17 cellular contexts compared by ENCODE assay signal in genomic region chr12:25202139-25202538, GRCh38. TPM values are rescaled to one million over a fixed set of nuclear protein-coding genes. Genes with fewer than 3 reads are reported as not detected.
DNase-seq lines count a peak whose midpoint lies in the region; ATAC-seq and TF ChIP-seq lines count a peak whose summit lies in the region.
"Had no signal": no experiment of that assay in that cellular context is flagged by ENCODE, and none has a peak within 500 bp of the region (broad histone marks: within the 10 kb centered on the region; RNA-seq: fewer than 3 reads in every experiment).

No MANE protein-coding gene starts in this region.

- CTCF ChIA-PET in WTC11 (lab: Charles Lee): no interaction called here

- ATAC-seq in stimulated activated naive CD8-positive, alpha-beta T cell treated with anti-CD3 and anti-CD28 coated beads, Interleukin-15, amount 100 ng/mL, for 72 hours: no peak
- ATAC-seq in WTC11: peak; percentile 28; the same call in 1 of the 2 replicates
- peak; percentile 29 for ATAC-seq in mucosa of descending colon
- ATAC-seq: HCT116 had no signal

- H3K9me3 ChIP-seq in mucosa of descending colon: no peaks in the 10 kb centered on the region
- H3K9me3 ChIP-seq: BLaER1 had no signal

- H3K27ac Mint-ChIP-seq in stimulated activated naive CD8-positive, alpha-beta T cell treated with anti-CD3 and anti-CD28 coated beads, Interleukin-15, Interleukin-2, amounts not matched to agents 100 ng/mL and 50 ng/mL, for 24 hours: peak overlapping the region; percentile 33
- no peak overlapping the region for H3K27ac Mint-ChIP-seq in stimulated activated naive CD8-positive, alpha-beta T cell treated with anti-CD3 and anti-CD28 coated beads, Interleukin-15, amount 100 ng/mL, for 72 hours
- H3K27ac Mint-ChIP-seq in WTC11: no peak overlapping the region
- H3K27ac Mint-ChIP-seq in activated T-helper 1 cell treated with anti-CD3 and anti-CD28 coated beads, Interleukin-12 subunit alpha, Interleukin-12 subunit beta, Interleukin-2, Interleukin-4 antibody, amounts not matched to agents 30 ng/mL and 10 ng/mL and 1 ng/mL, durations not matched to agents 14 hours and 24 hours and 36 hours: no peak overlapping the region

- no peak overlapping the region for H3K4me3 ChIP-seq in mucosa of descending colon
- H3K4me3 ChIP-seq: BLaER1 had no signal

- POLR2A ChIA-PET in WTC11 (lab: Charles Lee): no interaction called here

- H3K4me3 Mint-ChIP-seq in stimulated activated naive CD8-positive, alpha-beta T cell treated with anti-CD3 and anti-CD28 coated beads, Interleukin-15, Interleukin-2, amounts not matched to agents 100 ng/mL and 50 ng/mL, for 24 hours: no peak overlapping the region
- H3K4me3 Mint-ChIP-seq in stimulated activated naive CD8-positive, alpha-beta T cell treated with anti-CD3 and anti-CD28 coated beads, Interleukin-15, amount 100 ng/mL, for 72 hours: no peak overlapping the region
- H3K4me3 Mint-ChIP-seq in WTC11: no peak overlapping the region
- no peak overlapping the region for H3K4me3 Mint-ChIP-seq in activated T-helper 1 cell treated with anti-CD3 and anti-CD28 coated beads, Interleukin-12 subunit alpha, Interleukin-12 subunit beta, Interleukin-2, Interleukin-4 antibody, amounts not matched to agents 30 ng/mL and 10 ng/mL and 1 ng/mL, durations not matched to agents 14 hours and 24 hours and 36 hours

- H3K27me3 Mint-ChIP-seq in stimulated activated naive CD8-positive, alpha-beta T cell treated with anti-CD3 and anti-CD28 coated beads, Interleukin-15, Interleukin-2, amounts not matched to agents 100 ng/mL and 50 ng/mL, for 24 hours: no peaks in the 10 kb centered on the region
- no peaks in the 10 kb centered on the region for H3K27me3 Mint-ChIP-seq in stimulated activated naive CD8-positive, alpha-beta T cell treated with anti-CD3 and anti-CD28 coated beads, Interleukin-15, amount 100 ng/mL, for 72 hours
- no peaks in the 10 kb centered on the region for H3K27me3 Mint-ChIP-seq in WTC11 (ENCODE audit: low read depth)
- no peaks in the 10 kb centered on the region for H3K27me3 Mint-ChIP-seq in activated T-helper 1 cell treated with anti-CD3 and anti-CD28 coated beads, Interleukin-12 subunit alpha, Interleukin-12 subunit beta, Interleukin-2, Interleukin-4 antibody, amounts not matched to agents 30 ng/mL and 10 ng/mL and 1 ng/mL, durations not matched to agents 14 hours and 24 hours and 36 hours (ENCODE audit: insufficient read depth)

- DNase-seq in stimulated activated naive CD8-positive, alpha-beta T cell treated with anti-CD3 and anti-CD28 coated beads, Interleukin-15, amount 100 ng/mL, for 72 hours: no peak
- DNase-seq in WTC11 (ENCODE audit: low spot score) (no peak), mucosa of descending colon (no peak), amniotic stem cell (lab: John Stamatoyannopoulos, UW) (no peak), SIG-M5 treated with dmso at 0.1 percent for 504 hours (lab: John Stamatoyannopoulos, UW; ENCODE audit: unreplicated experiment) (no peak), NCI-H1930 (lab: John Stamatoyannopoulos, UW) (no peak)
- DNase-seq in activated T-helper 1 cell treated with anti-CD3 and anti-CD28 coated beads, Interleukin-12 subunit alpha, Interleukin-12 subunit beta, Interleukin-2, Interleukin-4 antibody, amounts not matched to agents 30 ng/mL and 10 ng/mL and 1 ng/mL, durations not matched to agents 14 hours and 24 hours and 36 hours (ENCODE audit: low spot score): no peak
- DNase-seq: NCI-H1105 treated with DMSO at 0.1 percent for 48 hours; NCI-H1694 treated with DMSO at 0.1 percent for 48 hours; NCI-H345; NCI-H69; NK-92 treated with Interleukin-12 subunit alpha and Interleukin-12 subunit beta, amount 100 ng/mL, for 24 hours; SHP77 treated with DMSO at 0.1 percent for 48 hours had no signal

- H3K9me3 Mint-ChIP-seq in stimulated activated naive CD8-positive, alpha-beta T cell treated with anti-CD3 and anti-CD28 coated beads, Interleukin-15, Interleukin-2, amounts not matched to agents 100 ng/mL and 50 ng/mL, for 24 hours: no peaks in the 10 kb centered on the region
- H3K9me3 Mint-ChIP-seq in stimulated activated naive CD8-positive, alpha-beta T cell treated with anti-CD3 and anti-CD28 coated beads, Interleukin-15, amount 100 ng/mL, for 72 hours: no peaks in the 10 kb centered on the region
- H3K9me3 Mint-ChIP-seq in WTC11: no peaks in the 10 kb centered on the region
- H3K9me3 Mint-ChIP-seq in activated T-helper 1 cell treated with anti-CD3 and anti-CD28 coated beads, Interleukin-12 subunit alpha, Interleukin-12 subunit beta, Interleukin-2, Interleukin-4 antibody, amounts not matched to agents 30 ng/mL and 10 ng/mL and 1 ng/mL, durations not matched to agents 14 hours and 24 hours and 36 hours: no peaks in the 10 kb centered on the region

- H3K36me3 Mint-ChIP-seq in stimulated activated naive CD8-positive, alpha-beta T cell treated with anti-CD3 and anti-CD28 coated beads, Interleukin-15, Interleukin-2, amounts not matched to agents 100 ng/mL and 50 ng/mL, for 24 hours (ENCODE audit: low read depth): peaks cover 34% of the 10 kb centered on the region
- peaks cover 3% of the 10 kb centered on the region; the same call in 1 of the 2 replicates for H3K36me3 Mint-ChIP-seq in WTC11
- H3K36me3 Mint-ChIP-seq in activated T-helper 1 cell treated with anti-CD3 and anti-CD28 coated beads, Interleukin-12 subunit alpha, Interleukin-12 subunit beta, Interleukin-2, Interleukin-4 antibody, amounts not matched to agents 30 ng/mL and 10 ng/mL and 1 ng/mL, durations not matched to agents 14 hours and 24 hours and 36 hours (ENCODE audit: low read depth): peaks cover 26% of the 10 kb centered on the region

- intact Hi-C loops in mucosa of descending colon (cut with DNase I, micrococcal nuclease): no loop called here
- intact Hi-C loops in activated T-helper 1 cell treated with anti-CD3 and anti-CD28 coated beads, Interleukin-12 subunit alpha, Interleukin-12 subunit beta, Interleukin-2, Interleukin-4 antibody, amounts not matched to agents 30 ng/mL and 10 ng/mL and 1 ng/mL, durations not matched to agents 14 hours and 24 hours and 36 hours (cut with micrococcal nuclease): no loop called here

- H3K36me3 ChIP-seq in mucosa of descending colon (ENCODE audit: low read depth): no peaks in the 10 kb centered on the region

- H3K4me1 Mint-ChIP-seq in stimulated activated naive CD8-positive, alpha-beta T cell treated with anti-CD3 and anti-CD28 coated beads, Interleukin-15, Interleukin-2, amounts not matched to agents 100 ng/mL and 50 ng/mL, for 24 hours (ENCODE audit: low read depth): peaks cover 3% of the 10 kb centered on the region
- peaks cover 8% of the 10 kb centered on the region for H3K4me1 Mint-ChIP-seq in stimulated activated naive CD8-positive, alpha-beta T cell treated with anti-CD3 and anti-CD28 coated beads, Interleukin-15, amount 100 ng/mL, for 72 hours
- no peaks in the 10 kb centered on the region for H3K4me1 Mint-ChIP-seq in WTC11
- H3K4me1 Mint-ChIP-seq in activated T-helper 1 cell treated with anti-CD3 and anti-CD28 coated beads, Interleukin-12 subunit alpha, Interleukin-12 subunit beta, Interleukin-2, Interleukin-4 antibody, amounts not matched to agents 30 ng/mL and 10 ng/mL and 1 ng/mL, durations not matched to agents 14 hours and 24 hours and 36 hours (ENCODE audit: low read depth): no peaks in the 10 kb centered on the region

- no peaks in the 10 kb centered on the region for H3K4me1 ChIP-seq in mucosa of descending colon (ENCODE audit: low read depth)

- TF ChIP-seq CTCF in WTC11 (IDR thresholded peaks at IDR 0.05) (no peak), mucosa of descending colon (IDR thresholded peaks at IDR 0.05) (no peak)

TF ChIP-seq in WTC11, 78 proteins besides CTCF, POLR2A, EP300 and RAD21:
- TF ChIP-seq TCF7 (CRISPR knock-in tag; IDR thresholded peaks at IDR 0.05; ENCODE audit: low read depth) (no peak), ZNF512 (CRISPR knock-in tag; IDR thresholded peaks at IDR 0.05; ENCODE audit: borderline replicate concordance) (no peak), ZSCAN18 (CRISPR knock-in tag; IDR thresholded peaks at IDR 0.05) (no peak)
TF ChIP-seq in WTC11: peak in this region for 0.

RNA-seq across cellular contexts. Expression of gene ETFRF1, which starts 7.1 kb away (rescaled TPM):
- total RNA-seq in WTC11 (2021): 5.9 to 7.4 TPM (median 7.1 TPM) in 3 replicates
- 10 to 100 TPM; 13.7 to 26.4 (median 19.6) TPM for total RNA-seq in mucosa of descending colon
- total RNA-seq in activated T-helper 1 cell treated with anti-CD3 and anti-CD28 coated beads, Interleukin-12 subunit alpha, Interleukin-12 subunit beta, Interleukin-2, Interleukin-4 antibody, amounts not matched to agents 30 ng/mL and 10 ng/mL and 1 ng/mL, durations not matched to agents 14 hours and 24 hours and 36 hours: 9.7 and 10.4 TPM in 2 replicates

RNA-seq across cellular contexts. Expression of gene DNAI7, which starts 7.2 kb away (rescaled TPM):
- total RNA-seq in WTC11 (2021) (0.25 TPM in 1 of 3 replicates, not detected in the others), mucosa of descending colon (1 to 10 TPM in 1 of 3 donors, not detected in 2; 1.0 TPM)
- total RNA-seq in activated T-helper 1 cell treated with anti-CD3 and anti-CD28 coated beads, Interleukin-12 subunit alpha, Interleukin-12 subunit beta, Interleukin-2, Interleukin-4 antibody, amounts not matched to agents 30 ng/mL and 10 ng/mL and 1 ng/mL, durations not matched to agents 14 hours and 24 hours and 36 hours: 0.23 TPM in 1 of 2 replicates, not detected in the other
- total RNA-seq: OCI-LY7 had no signal

RNA-seq across cellular contexts. Expression of gene KRAS, which starts 48.6 kb away (rescaled TPM):
- 60.9 to 66.2 TPM (median 61.3 TPM) in 3 replicates for total RNA-seq in WTC11 (2021)
- total RNA-seq in mucosa of descending colon: 10 to 100 TPM; 43.5 to 64.3 (median 62.7) TPM
- total RNA-seq in activated T-helper 1 cell treated with anti-CD3 and anti-CD28 coated beads, Interleukin-12 subunit alpha, Interleukin-12 subunit beta, Interleukin-2, Interleukin-4 antibody, amounts not matched to agents 30 ng/mL and 10 ng/mL and 1 ng/mL, durations not matched to agents 14 hours and 24 hours and 36 hours: 43.1 and 43.3 TPM in 2 replicates
